In the genomic region with DNA sequence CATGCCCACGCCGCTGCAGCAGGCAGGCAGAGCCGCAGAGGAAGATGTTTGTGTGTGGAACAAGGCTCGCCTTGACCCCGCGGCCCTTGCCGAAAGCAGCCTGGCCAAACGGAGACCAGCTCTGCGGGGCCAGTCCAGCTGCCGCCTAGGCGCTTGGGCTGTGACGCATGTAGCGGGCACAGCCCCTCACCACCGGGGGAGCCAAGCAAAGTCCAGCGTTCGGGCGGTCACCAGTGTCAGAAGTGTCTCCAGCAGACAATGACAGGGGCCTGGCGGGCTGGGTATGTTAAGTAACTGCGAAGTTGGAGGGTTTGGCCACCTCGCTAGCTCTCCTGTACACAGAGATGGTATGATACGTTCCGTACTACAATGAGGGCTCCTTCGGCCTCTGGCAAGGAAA, we compare ENCODE assay signal across 1 cellular context.
TF ChIP-seq lines count a peak whose summit lies in the region.

No MANE protein-coding gene starts in this region.

TF ChIP-seq in A549, 52 proteins besides CTCF, POLR2A, EP300 and RAD21 (continued from another document):
- TF ChIP-seq, protein P1, sequence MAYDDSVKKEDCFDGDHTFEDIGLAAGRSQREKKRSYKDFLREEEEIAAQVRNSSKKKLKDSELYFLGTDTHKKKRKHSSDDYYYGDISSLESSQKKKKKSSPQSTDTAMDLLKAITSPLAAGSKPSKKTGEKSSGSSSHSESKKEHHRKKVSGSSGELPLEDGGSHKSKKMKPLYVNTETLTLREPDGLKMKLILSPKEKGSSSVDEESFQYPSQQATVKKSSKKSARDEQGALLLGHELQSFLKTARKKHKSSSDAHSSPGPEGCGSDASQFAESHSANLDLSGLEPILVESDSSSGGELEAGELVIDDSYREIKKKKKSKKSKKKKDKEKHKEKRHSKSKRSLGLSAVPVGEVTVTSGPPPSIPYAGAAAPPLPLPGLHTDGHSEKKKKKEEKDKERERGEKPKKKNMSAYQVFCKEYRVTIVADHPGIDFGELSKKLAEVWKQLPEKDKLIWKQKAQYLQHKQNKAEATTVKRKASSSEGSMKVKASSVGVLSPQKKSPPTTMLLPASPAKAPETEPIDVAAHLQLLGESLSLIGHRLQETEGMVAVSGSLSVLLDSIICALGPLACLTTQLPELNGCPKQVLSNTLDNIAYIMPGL (CRISPR knock-in tag; IDR thresholded peaks at IDR 0.05; ENCODE audit: borderline replicate concordance) = no peak
- TF ChIP-seq, protein P2, sequence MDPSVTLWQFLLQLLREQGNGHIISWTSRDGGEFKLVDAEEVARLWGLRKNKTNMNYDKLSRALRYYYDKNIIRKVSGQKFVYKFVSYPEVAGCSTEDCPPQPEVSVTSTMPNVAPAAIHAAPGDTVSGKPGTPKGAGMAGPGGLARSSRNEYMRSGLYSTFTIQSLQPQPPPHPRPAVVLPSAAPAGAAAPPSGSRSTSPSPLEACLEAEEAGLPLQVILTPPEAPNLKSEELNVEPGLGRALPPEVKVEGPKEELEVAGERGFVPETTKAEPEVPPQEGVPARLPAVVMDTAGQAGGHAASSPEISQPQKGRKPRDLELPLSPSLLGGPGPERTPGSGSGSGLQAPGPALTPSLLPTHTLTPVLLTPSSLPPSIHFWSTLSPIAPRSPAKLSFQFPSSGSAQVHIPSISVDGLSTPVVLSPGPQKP (IDR thresholded peaks at IDR 0.05; ENCODE audit: low read depth, low read length) = no peak
- TF ChIP-seq CBX8 (IDR thresholded peaks at IDR 0.05) (no peak), POLR2AphosphoS2 (conservative IDR thresholded peaks at IDR 0.05; ENCODE audit: low read length) (no peak), SREBF2 (IDR thresholded peaks at IDR 0.05) (no peak), KDM1A (IDR thresholded peaks at IDR 0.05; ENCODE audit: low read depth) (no peak), GATA3 (IDR thresholded peaks at IDR 0.05; ENCODE audit: borderline replicate concordance) (no peak), HEYL (CRISPR knock-in tag; IDR thresholded peaks at IDR 0.05) (no peak), ZSCAN20 (CRISPR knock-in tag; IDR thresholded peaks at IDR 0.05) (no peak)
TF ChIP-seq in A549: peak in this region for 0.
